1 cellular context compared by ENCODE assay signal in the genomic region with DNA sequence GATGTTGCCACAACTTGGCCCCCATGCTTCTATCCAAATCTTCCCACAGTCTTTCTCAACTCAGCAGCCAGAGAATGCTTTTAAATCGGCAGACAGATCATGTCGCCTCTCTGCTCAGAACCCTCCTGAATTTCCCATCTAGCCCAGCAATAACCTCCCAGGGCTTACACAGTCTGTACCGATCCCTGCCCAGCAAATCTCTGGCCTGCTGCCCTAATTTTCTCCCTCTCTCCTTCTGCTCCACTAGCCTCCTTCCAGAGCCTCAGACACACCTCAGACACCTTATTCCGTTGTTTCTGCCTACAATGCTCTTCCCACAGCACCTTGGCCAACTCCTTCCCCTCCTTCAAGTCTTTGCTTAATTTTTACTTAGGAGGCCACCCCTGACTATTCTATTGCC.
TF ChIP-seq lines count a peak whose summit lies in the region.

No MANE protein-coding gene starts in this region.

TF ChIP-seq in IMR-90, 13 proteins besides CTCF, POLR2A, EP300 and RAD21:
- TF ChIP-seq, protein P1, sequence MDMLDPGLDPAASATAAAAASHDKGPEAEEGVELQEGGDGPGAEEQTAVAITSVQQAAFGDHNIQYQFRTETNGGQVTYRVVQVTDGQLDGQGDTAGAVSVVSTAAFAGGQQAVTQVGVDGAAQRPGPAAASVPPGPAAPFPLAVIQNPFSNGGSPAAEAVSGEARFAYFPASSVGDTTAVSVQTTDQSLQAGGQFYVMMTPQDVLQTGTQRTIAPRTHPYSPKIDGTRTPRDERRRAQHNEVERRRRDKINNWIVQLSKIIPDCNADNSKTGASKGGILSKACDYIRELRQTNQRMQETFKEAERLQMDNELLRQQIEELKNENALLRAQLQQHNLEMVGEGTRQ (IDR thresholded peaks at IDR 0.05; ENCODE audit: low read depth, low read length): no peak
- no peak for TF ChIP-seq CEBPB (IDR thresholded peaks at IDR 0.05; ENCODE audit: low read depth, low read length)
- TF ChIP-seq SMC3 (IDR thresholded peaks at IDR 0.05; ENCODE audit: low read depth, low read length): no peak
- TF ChIP-seq MXI1 (IDR thresholded peaks at IDR 0.05; ENCODE audit: borderline replicate concordance, low read depth, low read length): no peak
- no peak for TF ChIP-seq RCOR1 (IDR thresholded peaks at IDR 0.05; ENCODE audit: insufficient replicate concordance, low read length)
- no peak for TF ChIP-seq MAFK (IDR thresholded peaks at IDR 0.05; ENCODE audit: low read depth, low read length)
- TF ChIP-seq MAZ (IDR thresholded peaks at IDR 0.05; ENCODE audit: borderline replicate concordance, low read depth, low read length): no peak
- no peak for TF ChIP-seq NFE2L2 (IDR thresholded peaks at IDR 0.05; ENCODE audit: low read depth, low read length)
- no peak for TF ChIP-seq BHLHE40 (IDR thresholded peaks at IDR 0.05; ENCODE audit: low read depth, low read length)
- TF ChIP-seq RFX5 (IDR thresholded peaks at IDR 0.05; ENCODE audit: low read depth, low read length): no peak
- TF ChIP-seq, protein P2, sequence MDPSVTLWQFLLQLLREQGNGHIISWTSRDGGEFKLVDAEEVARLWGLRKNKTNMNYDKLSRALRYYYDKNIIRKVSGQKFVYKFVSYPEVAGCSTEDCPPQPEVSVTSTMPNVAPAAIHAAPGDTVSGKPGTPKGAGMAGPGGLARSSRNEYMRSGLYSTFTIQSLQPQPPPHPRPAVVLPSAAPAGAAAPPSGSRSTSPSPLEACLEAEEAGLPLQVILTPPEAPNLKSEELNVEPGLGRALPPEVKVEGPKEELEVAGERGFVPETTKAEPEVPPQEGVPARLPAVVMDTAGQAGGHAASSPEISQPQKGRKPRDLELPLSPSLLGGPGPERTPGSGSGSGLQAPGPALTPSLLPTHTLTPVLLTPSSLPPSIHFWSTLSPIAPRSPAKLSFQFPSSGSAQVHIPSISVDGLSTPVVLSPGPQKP (IDR thresholded peaks at IDR 0.05; ENCODE audit: borderline replicate concordance, low read depth, low read length): no peak
- TF ChIP-seq CHD1 (IDR thresholded peaks at IDR 0.05; ENCODE audit: low read depth, low read length): no peak
- no peak for TF ChIP-seq FOS (IDR thresholded peaks at IDR 0.05; ENCODE audit: low read depth, low read length)
